ENCODE assay signal across 1 cellular context in the genomic region with DNA sequence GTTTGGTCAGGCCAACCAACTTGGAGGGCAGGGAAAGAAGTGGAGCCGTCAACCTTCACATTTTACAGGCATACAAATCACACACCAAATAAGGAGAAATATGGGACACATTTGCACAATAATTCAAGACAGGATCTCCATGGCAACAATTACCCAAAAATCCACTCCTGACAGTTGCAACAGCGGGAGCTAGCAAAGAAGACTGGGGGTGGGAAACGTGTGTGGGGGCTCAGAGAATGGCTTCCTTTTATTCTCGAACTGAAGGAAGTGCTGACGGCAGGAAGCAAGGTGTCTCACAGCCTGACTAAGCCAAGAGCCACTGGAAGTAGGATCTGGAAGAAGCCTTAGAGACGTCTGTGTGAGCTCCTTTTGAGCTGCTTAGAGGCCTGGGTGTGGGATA.
TF ChIP-seq lines count a peak whose summit lies in the region.

No MANE protein-coding gene starts in this region.

TF ChIP-seq in GM23338, 12 proteins besides CTCF, POLR2A, EP300 and RAD21 (continued from another document):
- TF ChIP-seq ZNF462 (CRISPR knock-in tag; IDR thresholded peaks at IDR 0.05) (no peak), EZH2phosphoT487 (IDR thresholded peaks at IDR 0.05; ENCODE audit: unreplicated experiment) (no peak), NANOG (IDR thresholded peaks at IDR 0.05; ENCODE audit: borderline replicate concordance) (no peak), CREB1 (CRISPR knock-in tag; IDR thresholded peaks at IDR 0.05; ENCODE audit: low read depth) (no peak), STAT1 (IDR thresholded peaks at IDR 0.05; ENCODE audit: unreplicated experiment) (no peak), POLR2AphosphoS5 (IDR thresholded peaks at IDR 0.05; ENCODE audit: low read depth) (no peak), ZNF331 (CRISPR knock-in tag; IDR thresholded peaks at IDR 0.05; ENCODE audit: low read depth) (no peak), ZNF114 (CRISPR knock-in tag; IDR thresholded peaks at IDR 0.05) (no peak), JUNB (IDR thresholded peaks at IDR 0.05; ENCODE audit: unreplicated experiment) (no peak), EZH2 (IDR thresholded peaks at IDR 0.05; ENCODE audit: low read depth, unreplicated experiment) (no peak), REST (IDR thresholded peaks at IDR 0.05; ENCODE audit: unreplicated experiment) (no peak)
